33 cellular contexts compared by ENCODE assay signal in genomic region chr9:100196828-100197227, GRCh38.
"Had no signal": no experiment of that assay in that cellular context is flagged by ENCODE, and none has a peak within 500 bp of the region (broad histone marks: within the 10 kb centered on the region; RNA-seq: fewer than 3 reads in every experiment).

No MANE protein-coding gene starts in this region.

- DNase-seq: activated CD4-positive, alpha-beta memory T cell treated with anti-CD3 and anti-CD28 coated beads for 36 hours; activated CD4-positive, alpha-beta T cell treated with anti-CD3 and anti-CD28 coated beads for 36 hours; activated CD4-positive, alpha-beta T cell treated with anti-CD3 and anti-CD28 coated beads, Interleukin-2, amount 10 ng/mL, durations not matched to agents 24 days and 14 days; activated CD4-positive, CD25-positive, alpha-beta regulatory T cell; activated CD4-positive, CD25-positive, alpha-beta regulatory T cell treated with anti-CD3 and anti-CD28 coated beads, Interleukin-2, amount 50 U/mL, for 72 hours; activated CD8-positive, alpha-beta memory T cell treated with anti-CD3 and anti-CD28 coated beads, Interleukin-2, amount 10 ng/mL, durations not matched to agents 7 days and 5 days; activated CD8-positive, alpha-beta memory T cell treated with anti-CD3 and anti-CD28 coated beads, Interleukin-2, amount 50 U/mL, for 4 hours; activated CD8-positive, alpha-beta T cell treated with anti-CD3 and anti-CD28 coated beads, Interleukin-2, amount 10 ng/mL, durations not matched to agents 7 days and 5 days; activated effector memory CD4-positive, alpha-beta T cell treated with anti-CD3 and anti-CD28 coated beads, Interleukin-2, amount 50 U/mL, for 16 hours; activated naive CD4-positive, alpha-beta T cell treated with anti-CD3 and anti-CD28 coated beads for 36 hours; activated naive CD8-positive, alpha-beta T cell treated with anti-CD3 and anti-CD28 coated beads for 36 hours; activated naive CD8-positive, alpha-beta T cell treated with anti-CD3 and anti-CD28 coated beads, Interleukin-2, amount 50 U/mL, for 24 hours; activated T-cell treated with anti-CD3 and anti-CD28 coated beads, Interleukin-2, amount 50 U/mL, for 1 hour; activated T-cell treated with anti-CD3 and anti-CD28 coated beads, Interleukin-2, amount 50 U/mL, for 48 hours; adrenal gland; amygdala; aorta; body of pancreas; central memory CD4-positive, alpha-beta T cell; cerebellar nuclear complex; colonic mucosa; effector CD8-positive, alpha-beta T cell; esophagus squamous epithelium; foreskin melanocyte; heart right ventricle; T-helper 17 cell; T1000 had no signal

- ATAC-seq: activated CD4-positive, alpha-beta T cell treated with anti-CD3 and anti-CD28 coated beads for 36 hours; activated CD8-positive, alpha-beta memory T cell treated with anti-CD3 and anti-CD28 coated beads, Interleukin-2, amount 10 ng/mL, durations not matched to agents 7 days and 5 days; activated CD8-positive, alpha-beta T cell treated with anti-CD3 and anti-CD28 coated beads, Interleukin-2, amount 10 ng/mL, durations not matched to agents 7 days and 5 days; activated naive CD8-positive, alpha-beta T cell treated with anti-CD3 and anti-CD28 coated beads, Interleukin-2, amount 50 U/mL, for 24 hours; body of pancreas; gastroesophageal sphincter; heart right ventricle; T-helper 17 cell had no signal

- H3K4me3 Mint-ChIP-seq: activated CD4-positive, alpha-beta memory T cell treated with anti-CD3 and anti-CD28 coated beads for 36 hours; activated CD4-positive, alpha-beta T cell treated with anti-CD3 and anti-CD28 coated beads for 36 hours; activated CD4-positive, alpha-beta T cell treated with anti-CD3 and anti-CD28 coated beads, Interleukin-2, amount 10 ng/mL, durations not matched to agents 24 days and 14 days; activated CD8-positive, alpha-beta memory T cell treated with anti-CD3 and anti-CD28 coated beads, Interleukin-2, amount 10 ng/mL, durations not matched to agents 7 days and 5 days; activated CD8-positive, alpha-beta T cell treated with anti-CD3 and anti-CD28 coated beads, Interleukin-2, amount 10 ng/mL, durations not matched to agents 7 days and 5 days; activated naive CD4-positive, alpha-beta T cell treated with anti-CD3 and anti-CD28 coated beads for 36 hours; activated naive CD4-positive, alpha-beta T cell treated with anti-CD3 and anti-CD28 coated beads, Interleukin-2, amount 50 U/mL, for 24 hours; activated naive CD8-positive, alpha-beta T cell treated with anti-CD3 and anti-CD28 coated beads for 36 hours; activated naive CD8-positive, alpha-beta T cell treated with anti-CD3 and anti-CD28 coated beads, Interleukin-2, amount 50 U/mL, for 24 hours; activated T-helper 1 cell treated with anti-CD3 and anti-CD28 coated beads, Interleukin-12 subunit alpha, Interleukin-12 subunit beta, Interleukin-2, Interleukin-4 antibody, amounts not matched to agents 30 ng/mL and 10 ng/mL and 1 ng/mL, durations not matched to agents 14 hours and 24 hours and 36 hours; T-helper 17 cell; T-helper 2 cell treated with Interferon-gamma antibody and Interleukin-4, amounts not matched to agents 5 μg/mL and 100 μg/mL, for 36 hours had no signal

- H3K9me3 ChIP-seq: colonic mucosa had no signal

- H3K4me1 Mint-ChIP-seq: activated CD4-positive, alpha-beta T cell treated with anti-CD3 and anti-CD28 coated beads for 36 hours; activated CD4-positive, alpha-beta T cell treated with anti-CD3 and anti-CD28 coated beads, Interleukin-2, amount 10 ng/mL, durations not matched to agents 24 days and 14 days; activated CD8-positive, alpha-beta memory T cell treated with anti-CD3 and anti-CD28 coated beads, Interleukin-2, amount 10 ng/mL, durations not matched to agents 7 days and 5 days; activated naive CD4-positive, alpha-beta T cell treated with anti-CD3 and anti-CD28 coated beads, Interleukin-2, amount 50 U/mL, for 24 hours; activated naive CD8-positive, alpha-beta T cell treated with anti-CD3 and anti-CD28 coated beads for 36 hours; activated naive CD8-positive, alpha-beta T cell treated with anti-CD3 and anti-CD28 coated beads, Interleukin-2, amount 50 U/mL, for 24 hours; T-helper 17 cell had no signal

- H3K27me3 ChIP-seq: adrenal gland, body of pancreas, colonic mucosa, esophagus squamous epithelium, gastroesophageal sphincter, heart right ventricle had no signal

- H3K36me3 ChIP-seq: adrenal gland, colonic mucosa had no signal

- H3K27ac Mint-ChIP-seq: activated CD4-positive, alpha-beta memory T cell treated with anti-CD3 and anti-CD28 coated beads for 36 hours; activated CD4-positive, alpha-beta T cell treated with anti-CD3 and anti-CD28 coated beads for 36 hours; activated CD4-positive, alpha-beta T cell treated with anti-CD3 and anti-CD28 coated beads, Interleukin-2, amount 10 ng/mL, durations not matched to agents 24 days and 14 days; activated CD8-positive, alpha-beta memory T cell treated with anti-CD3 and anti-CD28 coated beads, Interleukin-2, amount 10 ng/mL, durations not matched to agents 7 days and 5 days; activated CD8-positive, alpha-beta T cell treated with anti-CD3 and anti-CD28 coated beads, Interleukin-2, amount 10 ng/mL, durations not matched to agents 7 days and 5 days; activated naive CD4-positive, alpha-beta T cell treated with anti-CD3 and anti-CD28 coated beads for 36 hours; activated naive CD4-positive, alpha-beta T cell treated with anti-CD3 and anti-CD28 coated beads, Interleukin-2, amount 50 U/mL, for 24 hours; activated naive CD8-positive, alpha-beta T cell treated with anti-CD3 and anti-CD28 coated beads for 36 hours; activated naive CD8-positive, alpha-beta T cell treated with anti-CD3 and anti-CD28 coated beads, Interleukin-2, amount 50 U/mL, for 24 hours; activated T-helper 1 cell treated with anti-CD3 and anti-CD28 coated beads, Interleukin-12 subunit alpha, Interleukin-12 subunit beta, Interleukin-2, Interleukin-4 antibody, amounts not matched to agents 30 ng/mL and 10 ng/mL and 1 ng/mL, durations not matched to agents 14 hours and 24 hours and 36 hours; activated T-helper 2 cell treated with anti-CD3 and anti-CD28 coated beads, Interferon-gamma antibody, Interleukin-2, Interleukin-4, amounts not matched to agents 10 μg/mL and 5 μg/mL and 100 μg/mL, durations not matched to agents 14 hours and 24 hours and 36 hours; T-helper 17 cell; T-helper 2 cell treated with Interferon-gamma antibody and Interleukin-4, amounts not matched to agents 5 μg/mL and 100 μg/mL, for 36 hours had no signal

- H3K27me3 Mint-ChIP-seq: activated CD4-positive, alpha-beta memory T cell treated with anti-CD3 and anti-CD28 coated beads for 36 hours; activated CD4-positive, alpha-beta T cell treated with anti-CD3 and anti-CD28 coated beads for 36 hours; activated CD4-positive, alpha-beta T cell treated with anti-CD3 and anti-CD28 coated beads, Interleukin-2, amount 10 ng/mL, durations not matched to agents 24 days and 14 days; activated CD8-positive, alpha-beta memory T cell treated with anti-CD3 and anti-CD28 coated beads, Interleukin-2, amount 10 ng/mL, durations not matched to agents 7 days and 5 days; activated naive CD4-positive, alpha-beta T cell treated with anti-CD3 and anti-CD28 coated beads, Interleukin-2, amount 50 U/mL, for 24 hours; activated naive CD8-positive, alpha-beta T cell treated with anti-CD3 and anti-CD28 coated beads for 36 hours; activated naive CD8-positive, alpha-beta T cell treated with anti-CD3 and anti-CD28 coated beads, Interleukin-2, amount 50 U/mL, for 24 hours; T-helper 17 cell had no signal

- H3K4me3 ChIP-seq: adrenal gland, body of pancreas, colonic mucosa, esophagus squamous epithelium, gastroesophageal sphincter, heart right ventricle had no signal

- H3K4me1 ChIP-seq: adrenal gland, colonic mucosa, esophagus squamous epithelium, gastroesophageal sphincter, heart right ventricle had no signal

- H3K27ac ChIP-seq: adrenal gland, body of pancreas, colonic mucosa, epithelial cell of prostate, esophagus squamous epithelium, gastroesophageal sphincter, heart right ventricle had no signal
